Comparison of ENCODE assay signal across 16 cellular contexts in the genomic region with DNA sequence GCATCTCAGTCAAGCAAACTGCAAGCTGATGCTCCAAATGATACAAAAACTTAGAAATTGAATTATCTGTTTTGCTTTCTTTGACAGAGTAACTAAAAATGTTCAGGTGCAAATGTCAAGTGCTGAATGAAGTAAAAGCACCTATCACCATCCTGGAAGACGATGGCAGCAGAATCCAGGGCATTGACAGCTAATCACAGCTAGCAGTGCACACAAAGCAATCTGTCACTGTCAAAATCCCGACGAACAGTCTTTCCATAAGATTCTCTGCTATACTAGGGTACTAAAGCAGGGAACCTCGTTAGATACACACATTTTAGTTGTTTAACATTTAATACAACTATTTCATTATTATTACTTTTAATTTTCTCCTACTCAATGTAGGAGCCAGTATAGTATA.
DNase-seq lines count a peak whose midpoint lies in the region; ATAC-seq and TF ChIP-seq lines count a peak whose summit lies in the region.
"Had no signal": no experiment of that assay in that cellular context is flagged by ENCODE, and none has a peak within 500 bp of the region (broad histone marks: within the 10 kb centered on the region; RNA-seq: fewer than 3 reads in every experiment).

No MANE protein-coding gene starts in this region.

- H4K20me1 ChIP-seq in PC-9 (ENCODE audit: insufficient read depth): no peaks in the 10 kb centered on the region

- no peak overlapping the region for H3K4me2 ChIP-seq in PC-9

- H3K9me3 Mint-ChIP-seq in nephron progenitor cell: no peaks in the 10 kb centered on the region

- no peaks in the 10 kb centered on the region for H3K27me3 ChIP-seq in PC-9 (ENCODE audit: insufficient read depth, low read depth)

- H3K4me3 ChIP-seq in PC-9: no peak overlapping the region
- H3K4me3 ChIP-seq: GM12878, GM23248 had no signal

- no peaks in the 10 kb centered on the region for H3K9me3 ChIP-seq in PC-9 (ENCODE audit: insufficient read depth, low read depth)

- H3K27ac Mint-ChIP-seq in nephron progenitor cell: no peak overlapping the region
- H3K27ac Mint-ChIP-seq: CD14-positive monocyte; CD8-positive, alpha-beta T cell had no signal

- H3K27ac ChIP-seq in PC-9: no peak overlapping the region
- H3K27ac ChIP-seq: 22Rv1, GM23248 had no signal

- no peak for ATAC-seq in HG02870 (IDR thresholded peaks at IDR 0.05; ENCODE audit: unreplicated experiment)
- ATAC-seq: CD8-positive, alpha-beta T cell; GM12878; HepG2 had no signal

- no peaks in the 10 kb centered on the region for H3K9me2 ChIP-seq in PC-9 (ENCODE audit: insufficient read depth)

- BruUV-seq in PC-9 (replicated peaks; lab: Mats Ljungman, UMichigan): no TSS peak

- no peaks in the 10 kb centered on the region for H3K4me1 Mint-ChIP-seq in nephron progenitor cell
- H3K4me1 Mint-ChIP-seq: CD14-positive monocyte had no signal

- DNase-seq in DMS 273 (lab: John Stamatoyannopoulos, UW; ENCODE audit: unreplicated experiment) (peak; percentile 2), DMS 273 treated with DMSO at 0.1 percent for 48 hours (lab: John Stamatoyannopoulos, UW) (no peak), NCI-H82 (lab: John Stamatoyannopoulos, UW) (peak; percentile 62), NCI-H82 treated with DMSO at 0.1 percent for 48 hours (lab: John Stamatoyannopoulos, UW; ENCODE audit: unreplicated experiment) (no peak), PC-9 (no peak), H4 (ENCODE audit: low spot score) (no peak), nephron progenitor cell (no peak)
- DNase-seq: CD8-positive, alpha-beta T cell; COR-L47; GM23248; H7 had no signal

- H3F3A ChIP-seq in PC-9 (ENCODE audit: insufficient read depth, low read depth): no peaks in the 10 kb centered on the region

- H3K27me3 Mint-ChIP-seq in nephron progenitor cell (ENCODE audit: low read depth, poor library complexity): no peaks in the 10 kb centered on the region

- no peaks in the 10 kb centered on the region for H3K79me2 ChIP-seq in PC-9 (ENCODE audit: low read depth)

- CTCF ChIA-PET in PC-9 (lab: Charles Lee): no interaction called here

- no peaks in the 10 kb centered on the region for H3K36me3 ChIP-seq in PC-9 (ENCODE audit: low read depth)

- TF ChIP-seq CTCF in PC-9 (conservative IDR thresholded peaks at IDR 0.05) (no peak), nephron progenitor cell (IDR thresholded peaks at IDR 0.05) (no peak)

- H3K36me3 Mint-ChIP-seq in nephron progenitor cell (ENCODE audit: low read depth): no peaks in the 10 kb centered on the region
- H3K36me3 Mint-ChIP-seq: CD14-positive monocyte; CD8-positive, alpha-beta T cell had no signal

- POLR2A ChIA-PET in PC-9 (lab: Charles Lee; ENCODE audit: unreplicated experiment): no interaction called here

- no peak overlapping the region for H3K4me3 Mint-ChIP-seq in nephron progenitor cell
- H3K4me3 Mint-ChIP-seq: CD14-positive monocyte; CD8-positive, alpha-beta T cell had no signal

- intact Hi-C loops in PC-9 (cut with micrococcal nuclease; ENCODE audit: unreplicated experiment): no loop called here

- no peaks in the 10 kb centered on the region for H3K4me1 ChIP-seq in PC-9 (replicated peaks; ENCODE audit: insufficient read depth)

- peak overlapping the region; percentile 35 for H2AFZ ChIP-seq in PC-9
- H2AFZ ChIP-seq: GM23248 had no signal

Comparison
In these comparisons a context has a peak if more than half of its experiments do, and no peak if none do; other contexts are left out.
1. DNase-seq: peak in DMS 273 (single experiment) and NCI-H82 (single experiment); none in DMS 273 treated with DMSO at 0.1 percent for 48 hours (single experiment), NCI-H82 treated with DMSO at 0.1 percent for 48 hours (single experiment), PC-9 (0 of 2), H4 (single experiment) and nephron progenitor cell (single experiment).